ENCODE assay signal across 17 cellular contexts in genomic region chr17:50326831-50327364, GRCh38. TPM values are rescaled to one million over a fixed set of nuclear protein-coding genes. Genes with fewer than 3 reads are reported as not detected.
DNase-seq lines count a peak whose midpoint lies in the region; ATAC-seq and TF ChIP-seq lines count a peak whose summit lies in the region.
"Had no signal": no experiment of that assay in that cellular context is flagged by ENCODE, and none has a peak within 500 bp of the region (broad histone marks: within the 10 kb centered on the region; RNA-seq: fewer than 3 reads in every experiment).

No MANE protein-coding gene starts in this region.

- CTCF ChIA-PET in activated CD4-positive, alpha-beta memory T cell treated with anti-CD3 and anti-CD28 coated beads for 36 hours (lab: Charles Lee) = no interaction called here
- CTCF ChIA-PET in activated CD4-positive, alpha-beta memory T cell treated with anti-CD3 and anti-CD28 coated beads, Interleukin-2, amount 10 ng/mL, durations not matched to agents 7 days and 5 days (lab: Charles Lee) = no interaction called here
- CTCF ChIA-PET in GM10248 (lab: Yijun Ruan, JAX) = interaction anchor here (0.8 to 1.2 kb wide), 3 partner anchors 9 to 126 kb away, joined by 3 read pairs; partner anchors contain the start of gene COL1A1
- CTCF ChIA-PET in HEK293 (lab: Yijun Ruan, JAX) = interaction anchor here (0.6 kb wide), 1 partner anchor 800 kb away, joined by 5 read pairs; no protein-coding TSS in a partner anchor

- 70 to 89% methylated on average over 2 to 8 of the region's 9 CpGs for WGBS in endodermal cell (ENCODE audit: insufficient coverage in 1 of 2, insufficient read length in 1 of 2), 2 experiments

- TF ChIP-seq POLR2A in breast epithelium (IDR thresholded peaks at IDR 0.05) = no peak

- DNase-seq in activated CD4-positive, alpha-beta memory T cell treated with anti-CD3 and anti-CD28 coated beads for 36 hours = peak; percentile 65
- DNase-seq in activated CD4-positive, alpha-beta memory T cell treated with anti-CD3 and anti-CD28 coated beads, Interleukin-2, amount 10 ng/mL, durations not matched to agents 7 days and 5 days = no peak
- peak; percentile 51 for DNase-seq in GM10248 (ENCODE audit: extremely low spot score)
- peak; percentile 37 for DNase-seq in endodermal cell
- DNase-seq in chondrocyte (ENCODE audit: low spot score) = no peak
- no peak for DNase-seq in breast epithelium (ENCODE audit: low spot score in 2 of 2)
- DNase-seq: CD4-positive, CD25-positive, alpha-beta regulatory T cell; DMS79; Karpas-422; MM.1S; NCI-H1105; NCI-H187 treated with DMSO at 0.1 percent for 48 hours; NCI-H2171; NCI-H82; SIG-M5 had no signal

- no peaks in the 10 kb centered on the region for H3K4me1 ChIP-seq in HEK293 (ENCODE audit: control insufficient read depth, insufficient read depth, low read length)
- peaks cover 2% of the 10 kb centered on the region for H3K4me1 ChIP-seq in endodermal cell (ENCODE audit: control insufficient read depth, insufficient read depth, low read length)
- H3K4me1 ChIP-seq in breast epithelium = no peaks in the 10 kb centered on the region

- H3K4me1 Mint-ChIP-seq in activated CD4-positive, alpha-beta memory T cell treated with anti-CD3 and anti-CD28 coated beads for 36 hours (ENCODE audit: low read depth) = peaks cover 18% of the 10 kb centered on the region
- peaks cover 13% of the 10 kb centered on the region for H3K4me1 Mint-ChIP-seq in activated CD4-positive, alpha-beta memory T cell treated with anti-CD3 and anti-CD28 coated beads, Interleukin-2, amount 10 ng/mL, durations not matched to agents 7 days and 5 days
- H3K4me1 Mint-ChIP-seq in endodermal cell = peaks cover 38% of the 10 kb centered on the region
- H3K4me1 Mint-ChIP-seq in chondrocyte (ENCODE audit: low read depth) = no peaks in the 10 kb centered on the region
- H3K4me1 Mint-ChIP-seq: CD4-positive, CD25-positive, alpha-beta regulatory T cell had no signal

- no peaks in the 10 kb centered on the region for H3K9me3 Mint-ChIP-seq in activated CD4-positive, alpha-beta memory T cell treated with anti-CD3 and anti-CD28 coated beads for 36 hours
- H3K9me3 Mint-ChIP-seq in activated CD4-positive, alpha-beta memory T cell treated with anti-CD3 and anti-CD28 coated beads, Interleukin-2, amount 10 ng/mL, durations not matched to agents 7 days and 5 days = no peaks in the 10 kb centered on the region
- no peaks in the 10 kb centered on the region for H3K9me3 Mint-ChIP-seq in endodermal cell
- no peaks in the 10 kb centered on the region for H3K9me3 Mint-ChIP-seq in chondrocyte (ENCODE audit: low read depth)
- H3K9me3 Mint-ChIP-seq: CD4-positive, CD25-positive, alpha-beta regulatory T cell had no signal

- H3K9me3 ChIP-seq in HEK293 (ENCODE audit: control insufficient read depth, insufficient read depth, low read depth, low read length) (no peaks in the 10 kb centered on the region), endodermal cell (ENCODE audit: control insufficient read depth, low read length) (no peaks in the 10 kb centered on the region), breast epithelium (no peaks in the 10 kb centered on the region)

- H3K4me3 ChIP-seq in HEK293 (ENCODE audit: low read depth, low read length) = no peak overlapping the region
- H3K4me3 ChIP-seq in endodermal cell (ENCODE audit: low read length) = no peak overlapping the region
- H3K4me3 ChIP-seq in breast epithelium = no peak overlapping the region

- ATAC-seq in GM21390 (IDR thresholded peaks at IDR 0.05; ENCODE audit: unreplicated experiment) = no peak

- peaks cover 2% of the 10 kb centered on the region for H3K27me3 Mint-ChIP-seq in activated CD4-positive, alpha-beta memory T cell treated with anti-CD3 and anti-CD28 coated beads for 36 hours
- no peaks in the 10 kb centered on the region for H3K27me3 Mint-ChIP-seq in activated CD4-positive, alpha-beta memory T cell treated with anti-CD3 and anti-CD28 coated beads, Interleukin-2, amount 10 ng/mL, durations not matched to agents 7 days and 5 days
- H3K27me3 Mint-ChIP-seq in endodermal cell (ENCODE audit: insufficient read depth) = peaks cover 3% of the 10 kb centered on the region
- no peaks in the 10 kb centered on the region for H3K27me3 Mint-ChIP-seq in chondrocyte (ENCODE audit: low read depth)

- intact Hi-C loops in activated CD4-positive, alpha-beta memory T cell treated with anti-CD3 and anti-CD28 coated beads for 36 hours (cut with micrococcal nuclease) = loop anchor here (1.0 to 5.0 kb wide), 2 partner anchors 16 to 35 kb away; no protein-coding TSS in a partner anchor
- intact Hi-C loops in breast epithelium (cut with DNase I; ENCODE audit: low total_unique reads) = no loop called here

- H3K27ac ChIP-seq in HEK293 (ENCODE audit: extremely low read depth, low read depth, low read length) (no peak overlapping the region), endodermal cell (ENCODE audit: low read depth, low read length) (no peak overlapping the region), breast epithelium (no peak overlapping the region)

- H3K27me3 ChIP-seq in endodermal cell (ENCODE audit: control insufficient read depth, insufficient read depth, low read length, poor library complexity, severe bottlenecking) (no peaks in the 10 kb centered on the region), breast epithelium (no peaks in the 10 kb centered on the region)

- POLR2A ChIA-PET in activated CD4-positive, alpha-beta memory T cell treated with anti-CD3 and anti-CD28 coated beads for 36 hours (lab: Charles Lee) = no interaction called here
- POLR2A ChIA-PET in activated CD4-positive, alpha-beta memory T cell treated with anti-CD3 and anti-CD28 coated beads, Interleukin-2, amount 10 ng/mL, durations not matched to agents 7 days and 5 days (lab: Charles Lee) = no interaction called here
- POLR2A ChIA-PET in GM10248 (lab: Yijun Ruan, JAX) (interaction anchor here (0.7 kb wide), 1 partner anchor 128 kb away, joined by 5 read pairs; no protein-coding TSS in a partner anchor), HEK293 (lab: Yijun Ruan, JAX) (no interaction called here)

- TF ChIP-seq CTCF in GM10248 (IDR thresholded peaks at IDR 0.05; ENCODE audit: control extremely low read depth, extremely low read depth, low read depth, missing control alignments) (no peak), HEK293 (tag by site-specific recombination; IDR thresholded peaks at IDR 0.05) (no peak), endodermal cell (conservative IDR thresholded peaks at IDR 0.05) (no peak), chondrocyte (IDR thresholded peaks at IDR 0.05) (no peak), breast epithelium (IDR thresholded peaks at IDR 0.05) (no peak)

- H3K27ac Mint-ChIP-seq in activated CD4-positive, alpha-beta memory T cell treated with anti-CD3 and anti-CD28 coated beads for 36 hours = peak overlapping the region; percentile 75
- no peak overlapping the region for H3K27ac Mint-ChIP-seq in activated CD4-positive, alpha-beta memory T cell treated with anti-CD3 and anti-CD28 coated beads, Interleukin-2, amount 10 ng/mL, durations not matched to agents 7 days and 5 days
- H3K27ac Mint-ChIP-seq in endodermal cell (no peak overlapping the region), chondrocyte (ENCODE audit: unreplicated experiment) (no peak overlapping the region)
- H3K27ac Mint-ChIP-seq: CD4-positive, CD25-positive, alpha-beta regulatory T cell had no signal

- H3K4me3 Mint-ChIP-seq in activated CD4-positive, alpha-beta memory T cell treated with anti-CD3 and anti-CD28 coated beads for 36 hours = no peak overlapping the region
- H3K4me3 Mint-ChIP-seq in activated CD4-positive, alpha-beta memory T cell treated with anti-CD3 and anti-CD28 coated beads, Interleukin-2, amount 10 ng/mL, durations not matched to agents 7 days and 5 days = no peak overlapping the region
- no peak overlapping the region for H3K4me3 Mint-ChIP-seq in endodermal cell
- no peak overlapping the region for H3K4me3 Mint-ChIP-seq in chondrocyte (ENCODE audit: unreplicated experiment)

- no peak overlapping the region for H3K9ac ChIP-seq in endodermal cell (ENCODE audit: extremely low read depth, low read length, poor library complexity, severe bottlenecking)

- H3K36me3 ChIP-seq in HEK293 (ENCODE audit: control insufficient read depth in 2 of 2, insufficient read depth in 1 of 2, low read length in 2 of 2) (no peaks in the 10 kb centered on the region), endodermal cell (ENCODE audit: control insufficient read depth, insufficient read depth, low read length) (no peaks in the 10 kb centered on the region), breast epithelium (no peaks in the 10 kb centered on the region)

- H3K36me3 Mint-ChIP-seq in activated CD4-positive, alpha-beta memory T cell treated with anti-CD3 and anti-CD28 coated beads for 36 hours = no peaks in the 10 kb centered on the region
- H3K36me3 Mint-ChIP-seq in activated CD4-positive, alpha-beta memory T cell treated with anti-CD3 and anti-CD28 coated beads, Interleukin-2, amount 10 ng/mL, durations not matched to agents 7 days and 5 days (ENCODE audit: low read depth) = no peaks in the 10 kb centered on the region
- no peaks in the 10 kb centered on the region for H3K36me3 Mint-ChIP-seq in endodermal cell (ENCODE audit: low read depth)
- H3K36me3 Mint-ChIP-seq in chondrocyte (ENCODE audit: low read depth) = no peaks in the 10 kb centered on the region
- H3K36me3 Mint-ChIP-seq: CD4-positive, CD25-positive, alpha-beta regulatory T cell had no signal

RNA-seq across cellular contexts. Expression of gene XYLT2, which starts 19.0 kb away (rescaled TPM):
- 10 to 100 TPM; 41.3 to 43.3 TPM for total RNA-seq in activated CD4-positive, alpha-beta memory T cell treated with anti-CD3 and anti-CD28 coated beads for 36 hours
- 10 to 100 TPM; 26.7 to 29.7 TPM for total RNA-seq in activated CD4-positive, alpha-beta memory T cell treated with anti-CD3 and anti-CD28 coated beads, Interleukin-2, amount 10 ng/mL, durations not matched to agents 7 days and 5 days
- total RNA-seq in endodermal cell (10 to 100 TPM; 54.1 to 65.9 TPM), chondrocyte (33.5 to 34.1 TPM (median 33.7 TPM) in 3 replicates), breast epithelium (10 to 100 TPM; 13.6 to 27.5 (median 24.4) TPM)
- polyA plus RNA-seq in endodermal cell (2013, experiment 1 of 2) = 20.9 TPM
- polyA plus RNA-seq in endodermal cell (2013, experiment 2 of 2) = 22.1 TPM

RNA-seq across cellular contexts. Expression of gene MRPL27, which starts 46.1 kb away (rescaled TPM):
- 10 to 100 TPM; 53.9 to 64.5 TPM for total RNA-seq in activated CD4-positive, alpha-beta memory T cell treated with anti-CD3 and anti-CD28 coated beads for 36 hours
- total RNA-seq in activated CD4-positive, alpha-beta memory T cell treated with anti-CD3 and anti-CD28 coated beads, Interleukin-2, amount 10 ng/mL, durations not matched to agents 7 days and 5 days = 10 to 100 TPM; 56.5 to 57.5 TPM
- total RNA-seq in endodermal cell (10 to 100 TPM; 70.9 to 76.7 TPM), chondrocyte (48.7 to 61.4 TPM (median 49.8 TPM) in 3 replicates), breast epithelium (10 to 100 TPM; 46.0 to 64.9 (median 49.1) TPM)
- polyA plus RNA-seq in endodermal cell (2013, experiment 1 of 2) = 69.7 TPM
- polyA plus RNA-seq in endodermal cell (2013, experiment 2 of 2) = 62.0 TPM

RNA-seq across cellular contexts. Expression of gene EME1, which starts 46.1 kb away (rescaled TPM):
- total RNA-seq in activated CD4-positive, alpha-beta memory T cell treated with anti-CD3 and anti-CD28 coated beads for 36 hours = 10 to 100 TPM; 47.7 to 48.1 TPM
- 10 to 100 TPM; 25.1 to 26.1 TPM for total RNA-seq in activated CD4-positive, alpha-beta memory T cell treated with anti-CD3 and anti-CD28 coated beads, Interleukin-2, amount 10 ng/mL, durations not matched to agents 7 days and 5 days
- 10 to 100 TPM; 14.1 to 26.8 TPM for total RNA-seq in endodermal cell
- polyA plus RNA-seq in endodermal cell (2013, experiment 1 of 2) = 26.3 TPM
- 24.8 TPM for polyA plus RNA-seq in endodermal cell (2013, experiment 2 of 2)
- 1.9 to 6.8 TPM (median 2.5 TPM) in 3 replicates for total RNA-seq in chondrocyte
- total RNA-seq in breast epithelium = 1 to 10 TPM in 1 of 3 donors, under 1 TPM in 2; 0.29 to 2.0 (median 0.64) TPM

RNA-seq across cellular contexts. Expression of gene TMEM92, which starts 52.6 kb away (rescaled TPM):
- under 1 TPM in 1 of 2 experiments, not detected in 1; 0.07 TPM for total RNA-seq in activated CD4-positive, alpha-beta memory T cell treated with anti-CD3 and anti-CD28 coated beads for 36 hours
- total RNA-seq in activated CD4-positive, alpha-beta memory T cell treated with anti-CD3 and anti-CD28 coated beads, Interleukin-2, amount 10 ng/mL, durations not matched to agents 7 days and 5 days = under 1 TPM in 1 of 2 experiments, not detected in 1; 0.08 TPM
- total RNA-seq in endodermal cell (10 to 100 TPM; 34.3 to 35.8 TPM), chondrocyte (1.6 to 1.7 TPM (median 1.7 TPM) in 3 replicates), breast epithelium (under 1 TPM in 1 of 3 donors, not detected in 2; 0.33 TPM)
- 9.6 TPM for polyA plus RNA-seq in endodermal cell (2013, experiment 1 of 2)
- polyA plus RNA-seq in endodermal cell (2013, experiment 2 of 2) = 8.7 TPM
- total RNA-seq: CD4-positive, CD25-positive, alpha-beta regulatory T cell had no signal
- polyA plus RNA-seq: CD4-positive, CD25-positive, alpha-beta regulatory T cell had no signal

Comparison
In these comparisons a context has a peak if more than half of its experiments do, and no peak if none do; other contexts are left out.
1. DNase-seq: peak in activated CD4-positive, alpha-beta memory T cell treated with anti-CD3 and anti-CD28 coated beads for 36 hours (single experiment), GM10248 (single experiment) and endodermal cell (single experiment); none in activated CD4-positive, alpha-beta memory T cell treated with anti-CD3 and anti-CD28 coated beads, Interleukin-2, amount 10 ng/mL, durations not matched to agents 7 days and 5 days (single experiment), chondrocyte (single experiment) and breast epithelium (0 of 2).
2. CTCF ChIA-PET loops: an anchor here in GM10248 (0.8 to 1.2 kb wide) and HEK293 (0.6 kb wide); none called in activated CD4-positive, alpha-beta memory T cell treated with anti-CD3 and anti-CD28 coated beads for 36 hours and activated CD4-positive, alpha-beta memory T cell treated with anti-CD3 and anti-CD28 coated beads, Interleukin-2, amount 10 ng/mL, durations not matched to agents 7 days and 5 days.